18 cellular contexts compared by ENCODE assay signal in the genomic region with DNA sequence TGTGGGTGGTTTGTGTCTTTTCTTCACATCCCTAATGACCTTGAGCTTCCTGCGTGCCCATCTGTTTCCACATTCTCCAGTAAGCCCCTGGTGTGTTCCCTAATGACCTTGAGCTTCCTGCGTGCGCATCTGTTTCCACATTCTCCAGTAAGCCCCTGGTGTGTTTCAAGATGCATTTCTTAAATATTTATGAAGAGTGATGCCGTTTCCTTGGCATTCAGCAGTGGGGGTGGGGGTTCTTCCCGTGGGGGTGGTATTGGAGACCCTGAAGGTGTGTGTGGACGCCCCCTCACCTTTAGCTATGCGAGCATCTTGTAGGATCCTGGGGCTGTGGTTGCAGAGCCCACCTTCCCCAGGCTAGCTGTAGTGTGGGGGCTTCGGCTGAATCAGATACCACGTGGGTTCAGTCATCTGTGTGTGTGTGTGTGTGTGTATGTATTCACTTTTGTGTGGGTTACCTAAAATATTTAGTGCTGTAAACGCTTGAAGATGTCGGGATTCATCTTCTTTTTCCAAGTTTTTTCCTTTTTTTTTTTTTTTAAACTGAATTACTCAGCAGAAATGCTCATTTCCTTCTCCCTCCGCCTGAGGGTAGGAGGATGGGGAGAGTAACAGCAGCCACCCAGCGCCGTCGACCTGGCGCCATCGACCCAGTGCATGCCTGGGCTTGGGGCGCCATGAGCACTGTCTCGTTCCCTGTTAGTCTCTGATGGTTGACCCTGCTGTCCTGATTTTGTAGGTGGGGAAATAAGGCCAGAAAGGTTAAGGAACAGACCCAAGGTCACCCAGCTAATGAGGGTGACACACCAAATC. TPM values are rescaled to one million over a fixed set of nuclear protein-coding genes. Genes with fewer than 3 reads are reported as not detected.
DNase-seq lines count a peak whose midpoint lies in the region; ATAC-seq and TF ChIP-seq lines count a peak whose summit lies in the region.
"Had no signal": no experiment of that assay in that cellular context is flagged by ENCODE, and none has a peak within 500 bp of the region (broad histone marks: within the 10 kb centered on the region; RNA-seq: fewer than 3 reads in every experiment).

No MANE protein-coding gene starts in this region.

- no peak overlapping the region for H3K4me3 ChIP-seq in mucosa of rectum (ENCODE audit: low read length in 2 of 2)
- H3K4me3 ChIP-seq: psoas muscle had no signal

- peak overlapping the region; percentile 47 to 52 for H3K27ac ChIP-seq in mucosa of rectum (ENCODE audit: low read depth in 2 of 2, low read length in 2 of 2)
- H3K27ac ChIP-seq: psoas muscle had no signal

- no peaks in the 10 kb centered on the region for H3K36me3 ChIP-seq in mucosa of rectum (ENCODE audit: control insufficient read depth in 2 of 2, insufficient read depth in 2 of 2, low read length in 2 of 2)

- H3K4me3 Mint-ChIP-seq in stimulated activated naive CD8-positive, alpha-beta T cell treated with anti-CD3 and anti-CD28 coated beads, Interleukin-15, amount 100 ng/mL, for 72 hours, result no peak overlapping the region
- no peak overlapping the region for H3K4me3 Mint-ChIP-seq in chondrocyte (ENCODE audit: unreplicated experiment)
- H3K4me3 Mint-ChIP-seq: naive thymus-derived CD4-positive, alpha-beta T cell had no signal

- peaks cover 0 to 2% of the 10 kb centered on the region in 2 donors for H3K27me3 ChIP-seq in mucosa of rectum (ENCODE audit: control insufficient read depth in 2 of 2, insufficient read depth in 2 of 2, low read length in 2 of 2)

- peaks cover 2% of the 10 kb centered on the region for H3K36me3 Mint-ChIP-seq in chondrocyte (ENCODE audit: low read depth)

- DNase-seq in stimulated activated naive CD8-positive, alpha-beta T cell treated with anti-CD3 and anti-CD28 coated beads, Interleukin-15, amount 100 ng/mL, for 72 hours, result no peak
- no peak for DNase-seq in stimulated activated naive CD8-positive, alpha-beta T cell treated with anti-CD3 and anti-CD28 coated beads, Interleukin-15, Interleukin-2, amounts not matched to agents 100 U/mL and 50 U/mL, for 24 hours
- DNase-seq in chondrocyte (ENCODE audit: low spot score) (peak; percentile 43), NCI-H774 (lab: John Stamatoyannopoulos, UW) (no peak), SW 1271 (lab: John Stamatoyannopoulos, UW) (no peak)
- DNase-seq: activated CD4-positive, alpha-beta T cell treated with anti-CD3 and anti-CD28 coated beads for 4 hours; activated CD8-positive, alpha-beta memory T cell treated with anti-CD3 and anti-CD28 coated beads, Interleukin-2, amount 50 U/mL, for 48 hours; activated naive CD4-positive, alpha-beta T cell treated with Interleukin-2 at 50 U/mL for 16 hours; naive thymus-derived CD4-positive, alpha-beta T cell; NCI-H1930; NCI-H510A; PC-3; stimulated activated naive CD4-positive, alpha-beta T cell had no signal

- peaks cover 6% of the 10 kb centered on the region for H3K4me1 Mint-ChIP-seq in stimulated activated naive CD8-positive, alpha-beta T cell treated with anti-CD3 and anti-CD28 coated beads, Interleukin-15, amount 100 ng/mL, for 72 hours
- peaks cover 10% of the 10 kb centered on the region for H3K4me1 Mint-ChIP-seq in chondrocyte (ENCODE audit: low read depth)

- H3K9ac ChIP-seq in mucosa of rectum (ENCODE audit: low read depth in 1 of 2, low read length in 2 of 2), result no peak overlapping the region

- ATAC-seq in stimulated activated naive CD8-positive, alpha-beta T cell treated with anti-CD3 and anti-CD28 coated beads, Interleukin-15, amount 100 ng/mL, for 72 hours, result no peak
- no peak for ATAC-seq in stimulated activated naive CD8-positive, alpha-beta T cell treated with anti-CD3 and anti-CD28 coated beads, Interleukin-15, Interleukin-2, amounts not matched to agents 100 U/mL and 50 U/mL, for 24 hours
- ATAC-seq in GM21529 (IDR thresholded peaks at IDR 0.05; ENCODE audit: unreplicated experiment) (no peak), HG03442 (IDR thresholded peaks at IDR 0.05; ENCODE audit: unreplicated experiment) (no peak)
- ATAC-seq: esophagus mucosa, PC-3, psoas muscle had no signal

- no peaks in the 10 kb centered on the region for H3K9me3 Mint-ChIP-seq in stimulated activated naive CD8-positive, alpha-beta T cell treated with anti-CD3 and anti-CD28 coated beads, Interleukin-15, amount 100 ng/mL, for 72 hours
- H3K9me3 Mint-ChIP-seq in chondrocyte (ENCODE audit: low read depth), result peaks cover 7% of the 10 kb centered on the region

- H3K9me3 ChIP-seq in mucosa of rectum (ENCODE audit: control insufficient read depth in 2 of 2, low read length in 2 of 2), result no peaks in the 10 kb centered on the region

- peaks cover 5% of the 10 kb centered on the region for H3K27me3 Mint-ChIP-seq in stimulated activated naive CD8-positive, alpha-beta T cell treated with anti-CD3 and anti-CD28 coated beads, Interleukin-15, amount 100 ng/mL, for 72 hours
- H3K27me3 Mint-ChIP-seq in chondrocyte (ENCODE audit: low read depth), result peaks cover 51% of the 10 kb centered on the region

- H3K27ac Mint-ChIP-seq in stimulated activated naive CD8-positive, alpha-beta T cell treated with anti-CD3 and anti-CD28 coated beads, Interleukin-15, amount 100 ng/mL, for 72 hours, result peak overlapping the region; percentile 21 to 52
- no peak overlapping the region for H3K27ac Mint-ChIP-seq in chondrocyte (ENCODE audit: unreplicated experiment)
- H3K27ac Mint-ChIP-seq: naive thymus-derived CD4-positive, alpha-beta T cell had no signal

- H3K4me1 ChIP-seq in mucosa of rectum (ENCODE audit: control insufficient read depth in 2 of 2, insufficient read depth in 2 of 2, low read length in 2 of 2), result no peaks in the 10 kb centered on the region
- H3K4me1 ChIP-seq: psoas muscle had no signal

- TF ChIP-seq CTCF in chondrocyte (IDR thresholded peaks at IDR 0.05), result no peak

RNA-seq across cellular contexts. Expression of gene NSG1, which starts 9.9 kb away (rescaled TPM):
- 0.42 TPM in 1 of 3 replicates, not detected in the others for total RNA-seq in chondrocyte
- total RNA-seq: PC-3 had no signal
